In genomic region chr1:18778437-18778836, GRCh38 we compare ENCODE assay signal across 16 cellular contexts.
A peak's percentile ranks its signal among the peaks of the same experiment; 100 is the strongest.
DNase-seq lines count a peak whose midpoint lies in the region; ATAC-seq and TF ChIP-seq lines count a peak whose summit lies in the region.
"Had no signal": no experiment of that assay in that cellular context is flagged by ENCODE, and none has a peak within 500 bp of the region (broad histone marks: within the 10 kb centered on the region; RNA-seq: fewer than 3 reads in every experiment).

No MANE protein-coding gene starts in this region.

- no peak overlapping the region for H2AK5ac ChIP-seq in neuronal stem cell (ENCODE audit: low read depth, low read length)

- no peaks in the 10 kb centered on the region for H4K20me1 ChIP-seq in BLaER1
- H4K20me1 ChIP-seq in BLaER1 treated with 17β-estradiol and CSF1 and Interleukin-3, amounts not matched to agents 10 nM and 100 nM: no peaks in the 10 kb centered on the region; a peak in 1 of 22 replicates

- H3K27ac ChIP-seq in BLaER1 (peak overlapping the region; percentile 11; the same call in 1 of the 2 replicates), gastroesophageal sphincter (no peak overlapping the region), neuronal stem cell (replicated peaks; ENCODE audit: low read length) (no peak overlapping the region), thyroid gland (no peak overlapping the region)
- H3K27ac ChIP-seq in BLaER1 treated with 17β-estradiol and CSF1 and Interleukin-3, amounts not matched to agents 10 nM and 100 nM: no peak overlapping the region

- peak overlapping the region; percentile 63 for H3K4me2 ChIP-seq in BLaER1
- peak overlapping the region in 8 of 11 experiments; percentile 28 to 73 (median 55); a peak in 15 of 22 replicates for H3K4me2 ChIP-seq in BLaER1 treated with 17β-estradiol and CSF1 and Interleukin-3, amounts not matched to agents 10 nM and 100 nM
- H3K4me2 ChIP-seq in neuronal stem cell (ENCODE audit: insufficient read depth, low read length, poor library complexity, severe bottlenecking): no peak overlapping the region
- H3K4me2 ChIP-seq: GM23338 had no signal

- peak overlapping the region; percentile 43 for H2BK15ac ChIP-seq in neuronal stem cell (ENCODE audit: low read length)

- H3K4me3 ChIP-seq in BLaER1 (no peak overlapping the region), gastroesophageal sphincter (no peak overlapping the region), neuronal stem cell (ENCODE audit: low read length in 2 of 2) (no peak overlapping the region), thyroid gland (replicated peaks in 1 of 3) (no peak overlapping the region)
- no peak overlapping the region for H3K4me3 ChIP-seq in BLaER1 treated with 17β-estradiol and CSF1 and Interleukin-3, amounts not matched to agents 10 nM and 100 nM
- H3K4me3 ChIP-seq: GM12878, GM23338 had no signal

- 80% methylated on average over 2 of the region's 6 CpGs; no CpG with 5 or more reads in 1 of the 2 donors for WGBS in gastroesophageal sphincter (ENCODE audit: low coverage in 1 of 2), 2 donors
- WGBS in neuronal stem cell (ENCODE audit: extremely low coverage in 2 of 2, insufficient read length in 2 of 2, insufficient replicate concordance in 1 of 2), 2 donors: no CpG with 5 or more reads among the region's 6 CpGs
- WGBS in thyroid gland, 2 donors: 58 to 60% methylated on average over 2 to 6 of the region's 6 CpGs

- H2BK120ac ChIP-seq in neuronal stem cell (ENCODE audit: low read depth, low read length): peak overlapping the region; percentile 19

- H2BK12ac ChIP-seq in neuronal stem cell (ENCODE audit: low read length): no peak overlapping the region

- no peak overlapping the region for H4K91ac ChIP-seq in neuronal stem cell (ENCODE audit: low read depth, low read length, poor library complexity)

- peaks cover 17% of the 10 kb centered on the region for H3K4me1 ChIP-seq in BLaER1
- peaks cover 0 to 21% (median 14%) of the 10 kb centered on the region in 10 experiments; a peak in 14 of 20 replicates for H3K4me1 ChIP-seq in BLaER1 treated with 17β-estradiol and CSF1 and Interleukin-3, amounts not matched to agents 10 nM and 100 nM
- no peaks in the 10 kb centered on the region for H3K4me1 ChIP-seq in gastroesophageal sphincter
- no peaks in the 10 kb centered on the region for H3K4me1 ChIP-seq in neuronal stem cell (ENCODE audit: control insufficient read depth in 2 of 2, insufficient read depth in 1 of 2, low read depth in 1 of 2, low read length in 2 of 2)
- no peaks in the 10 kb centered on the region for H3K4me1 ChIP-seq in thyroid gland

- H3K18ac ChIP-seq in neuronal stem cell (ENCODE audit: low read length): peak overlapping the region; percentile 45

- intact Hi-C loops in thyroid gland (cut with DNase I): no loop called here

- TF ChIP-seq EP300 in gastroesophageal sphincter (IDR thresholded peaks at IDR 0.05): no peak

- no peak for TF ChIP-seq POLR2A in gastroesophageal sphincter (IDR thresholded peaks at IDR 0.05)
- no peak for TF ChIP-seq POLR2A in thyroid gland (IDR thresholded peaks at IDR 0.05)

- H3K14ac ChIP-seq in neuronal stem cell (ENCODE audit: low read length): no peak overlapping the region

- no peak for TF ChIP-seq CTCF in gastroesophageal sphincter (IDR thresholded peaks at IDR 0.05)
- TF ChIP-seq CTCF in thyroid gland (IDR thresholded peaks at IDR 0.05): no peak

- H3K9ac ChIP-seq in BLaER1 (peak overlapping the region; percentile 48; the same call in 1 of the 2 replicates), neuronal stem cell (ENCODE audit: low read depth, low read length, poor library complexity) (peak overlapping the region; percentile 56)
- peak overlapping the region in 1 of 11 experiments; percentile 11; a peak in 1 of 22 replicates for H3K9ac ChIP-seq in BLaER1 treated with 17β-estradiol and CSF1 and Interleukin-3, amounts not matched to agents 10 nM and 100 nM

- no peaks in the 10 kb centered on the region for H3K36me3 ChIP-seq in BLaER1
- no peaks in the 10 kb centered on the region for H3K36me3 ChIP-seq in BLaER1 treated with 17β-estradiol and CSF1 and Interleukin-3, amounts not matched to agents 10 nM and 100 nM
- H3K36me3 ChIP-seq in gastroesophageal sphincter: no peaks in the 10 kb centered on the region
- no peaks in the 10 kb centered on the region for H3K36me3 ChIP-seq in neuronal stem cell (replicated peaks in 1 of 2; ENCODE audit: control insufficient read depth in 2 of 2, insufficient read depth in 2 of 2, low read length in 2 of 2)
- H3K36me3 ChIP-seq in thyroid gland: no peaks in the 10 kb centered on the region

- H3K23ac ChIP-seq in neuronal stem cell (ENCODE audit: low read depth, low read length, poor library complexity): no peak overlapping the region

- ATAC-seq in gastroesophageal sphincter: peak; percentile 10
- no peak for ATAC-seq in GM21529 (IDR thresholded peaks at IDR 0.05; ENCODE audit: unreplicated experiment)
- ATAC-seq: GM12878, GM23338, HCT116 had no signal

- no peak overlapping the region for H4K8ac ChIP-seq in neuronal stem cell (ENCODE audit: low read depth, low read length)

- no peak overlapping the region for H3K4ac ChIP-seq in neuronal stem cell (ENCODE audit: low read length)

- H3K9me3 ChIP-seq in BLaER1: no peaks in the 10 kb centered on the region
- H3K9me3 ChIP-seq in BLaER1 treated with 17β-estradiol and CSF1 and Interleukin-3, amounts not matched to agents 10 nM and 100 nM (replicated peaks in 1 of 11): no peaks in the 10 kb centered on the region
- no peaks in the 10 kb centered on the region for H3K9me3 ChIP-seq in gastroesophageal sphincter
- H3K9me3 ChIP-seq in neuronal stem cell (replicated peaks in 1 of 2; ENCODE audit: control insufficient read depth in 2 of 2, insufficient read depth in 1 of 2, low read depth in 1 of 2, low read length in 2 of 2): no peaks in the 10 kb centered on the region
- H3K9me3 ChIP-seq in thyroid gland: no peaks in the 10 kb centered on the region

- no peak overlapping the region for H2AFZ ChIP-seq in neuronal stem cell (ENCODE audit: low read length)
- H2AFZ ChIP-seq: GM23338 had no signal

- H3K79me1 ChIP-seq in neuronal stem cell (ENCODE audit: low read depth, low read length): no peaks in the 10 kb centered on the region

- H3K27me3 ChIP-seq in BLaER1 (no peaks in the 10 kb centered on the region), gastroesophageal sphincter (peaks cover 53% of the 10 kb centered on the region), neuronal stem cell (ENCODE audit: control insufficient read depth in 3 of 3, insufficient read depth in 3 of 3, low read depth in 1 of 3, low read length in 3 of 3) (peaks cover 0 to 15% (median 0%) of the 10 kb centered on the region in 3 experiments), thyroid gland (no peaks in the 10 kb centered on the region)
- no peaks in the 10 kb centered on the region for H3K27me3 ChIP-seq in BLaER1 treated with 17β-estradiol and CSF1 and Interleukin-3, amounts not matched to agents 10 nM and 100 nM

- DNase-seq in neuronal stem cell (ENCODE audit: low spot score) (no peak), thyroid gland (no peak)
- DNase-seq: CD4-positive, alpha-beta T cell; CD8-positive, alpha-beta memory T cell; DMS 273 treated with DMSO at 0.1 percent for 48 hours; DMS79; EL; GDM1; H9 had no signal

- no peak overlapping the region for H2BK5ac ChIP-seq in neuronal stem cell (ENCODE audit: low read length)
